ENCODE assay signal across 1 cellular context in the genomic region with DNA sequence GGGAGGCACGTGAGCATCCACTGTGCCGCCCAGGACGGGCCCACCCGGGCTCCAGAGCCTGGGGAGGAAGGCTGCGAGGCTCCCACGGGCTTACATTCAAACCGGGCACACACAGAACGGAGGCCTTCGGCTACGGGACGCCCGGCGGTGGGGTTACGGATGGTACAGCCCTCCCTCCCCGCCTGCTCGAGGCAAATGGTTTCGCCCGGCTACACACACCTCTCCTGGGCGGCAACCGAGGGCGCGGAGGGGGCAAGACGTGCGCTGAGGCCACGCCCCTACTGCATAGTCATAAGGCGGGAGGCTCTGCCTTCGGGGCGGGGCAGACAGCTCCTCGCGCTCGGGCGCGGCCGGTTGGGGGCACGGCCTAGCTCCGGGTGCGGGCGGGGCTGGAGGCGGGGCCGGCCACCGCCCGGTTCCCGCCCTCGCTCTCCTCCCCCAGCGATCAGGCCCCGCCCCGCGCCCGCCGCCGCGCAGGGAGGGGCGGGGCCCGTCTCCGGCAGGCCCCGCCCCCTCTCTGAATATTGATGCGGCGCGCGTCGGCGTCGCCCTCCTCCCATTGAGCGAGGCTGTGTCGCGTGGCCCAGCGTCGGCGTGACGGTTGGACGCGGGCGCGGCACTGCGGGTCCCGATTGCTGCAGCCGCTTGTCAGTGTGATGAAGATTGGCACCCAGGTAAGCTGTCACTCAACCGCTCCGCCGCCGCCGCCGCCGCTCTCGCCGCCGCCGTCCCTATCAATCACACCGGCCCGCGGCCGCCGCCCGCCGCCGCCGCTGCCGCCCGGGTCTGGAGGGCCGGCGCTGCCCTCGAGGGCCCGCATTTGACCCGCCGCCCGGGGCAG.
A peak's percentile ranks its signal among the peaks of the same experiment; 100 is the strongest.
TF ChIP-seq lines count a peak whose summit lies in the region.

PKNOX1 (plus strand) TSS at position 572 of the 841 bp plus-strand sequence. CDS start 29,820 bp downstream, outside the sequence.

TF ChIP-seq in HepG2, 621 proteins besides CTCF, POLR2A, EP300 and RAD21 (continued from another document and continues in another):
- no peak for TF ChIP-seq ZSCAN22 (CRISPR knock-in tag; IDR thresholded peaks at IDR 0.05)
- TF ChIP-seq PHB2 (IDR thresholded peaks at IDR 0.05; ENCODE audit: partially characterized antibody): no peak
- no peak for TF ChIP-seq ZBTB1 (CRISPR knock-in tag; IDR thresholded peaks at IDR 0.05; ENCODE audit: borderline replicate concordance)
- TF ChIP-seq ZNF678 (CRISPR knock-in tag; IDR thresholded peaks at IDR 0.05): no peak
- TF ChIP-seq ZNF136 (CRISPR knock-in tag; IDR thresholded peaks at IDR 0.05; ENCODE audit: low read depth): no peak
- TF ChIP-seq ZNF768 (CRISPR knock-in tag; IDR thresholded peaks at IDR 0.05): peak; percentile 58; the same call in 1 of the 2 replicates
- no peak for TF ChIP-seq ZMYM2 (CRISPR knock-in tag; IDR thresholded peaks at IDR 0.05)
- TF ChIP-seq ZMYM3 (CRISPR knock-in tag; IDR thresholded peaks at IDR 0.05): 0 out of 2 replicates have a peak, but pooled peaks have one; percentile 49
- TF ChIP-seq ZNF792 (CRISPR knock-in tag; IDR thresholded peaks at IDR 0.05): no peak
- no peak for TF ChIP-seq ZNF75D (CRISPR knock-in tag; IDR thresholded peaks at IDR 0.05; ENCODE audit: borderline replicate concordance)
- TF ChIP-seq ZNF605 (CRISPR knock-in tag; IDR thresholded peaks at IDR 0.05): peak; percentile 61; the same call in 1 of the 2 replicates
- TF ChIP-seq, protein P1, sequence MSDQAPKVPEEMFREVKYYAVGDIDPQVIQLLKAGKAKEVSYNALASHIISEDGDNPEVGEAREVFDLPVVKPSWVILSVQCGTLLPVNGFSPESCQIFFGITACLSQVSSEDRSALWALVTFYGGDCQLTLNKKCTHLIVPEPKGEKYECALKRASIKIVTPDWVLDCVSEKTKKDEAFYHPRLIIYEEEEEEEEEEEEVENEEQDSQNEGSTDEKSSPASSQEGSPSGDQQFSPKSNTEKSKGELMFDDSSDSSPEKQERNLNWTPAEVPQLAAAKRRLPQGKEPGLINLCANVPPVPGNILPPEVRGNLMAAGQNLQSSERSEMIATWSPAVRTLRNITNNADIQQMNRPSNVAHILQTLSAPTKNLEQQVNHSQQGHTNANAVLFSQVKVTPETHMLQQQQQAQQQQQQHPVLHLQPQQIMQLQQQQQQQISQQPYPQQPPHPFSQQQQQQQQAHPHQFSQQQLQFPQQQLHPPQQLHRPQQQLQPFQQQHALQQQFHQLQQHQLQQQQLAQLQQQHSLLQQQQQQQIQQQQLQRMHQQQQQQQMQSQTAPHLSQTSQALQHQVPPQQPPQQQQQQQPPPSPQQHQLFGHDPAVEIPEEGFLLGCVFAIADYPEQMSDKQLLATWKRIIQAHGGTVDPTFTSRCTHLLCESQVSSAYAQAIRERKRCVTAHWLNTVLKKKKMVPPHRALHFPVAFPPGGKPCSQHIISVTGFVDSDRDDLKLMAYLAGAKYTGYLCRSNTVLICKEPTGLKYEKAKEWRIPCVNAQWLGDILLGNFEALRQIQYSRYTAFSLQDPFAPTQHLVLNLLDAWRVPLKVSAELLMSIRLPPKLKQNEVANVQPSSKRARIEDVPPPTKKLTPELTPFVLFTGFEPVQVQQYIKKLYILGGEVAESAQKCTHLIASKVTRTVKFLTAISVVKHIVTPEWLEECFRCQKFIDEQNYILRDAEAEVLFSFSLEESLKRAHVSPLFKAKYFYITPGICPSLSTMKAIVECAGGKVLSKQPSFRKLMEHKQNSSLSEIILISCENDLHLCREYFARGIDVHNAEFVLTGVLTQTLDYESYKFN (CRISPR knock-in tag; conservative IDR thresholded peaks at IDR 0.05): peak; percentile 12; the same call in 1 of the 2 replicates
- no peak for TF ChIP-seq TOE1 (CRISPR knock-in tag; IDR thresholded peaks at IDR 0.05)
- TF ChIP-seq, protein P2, sequence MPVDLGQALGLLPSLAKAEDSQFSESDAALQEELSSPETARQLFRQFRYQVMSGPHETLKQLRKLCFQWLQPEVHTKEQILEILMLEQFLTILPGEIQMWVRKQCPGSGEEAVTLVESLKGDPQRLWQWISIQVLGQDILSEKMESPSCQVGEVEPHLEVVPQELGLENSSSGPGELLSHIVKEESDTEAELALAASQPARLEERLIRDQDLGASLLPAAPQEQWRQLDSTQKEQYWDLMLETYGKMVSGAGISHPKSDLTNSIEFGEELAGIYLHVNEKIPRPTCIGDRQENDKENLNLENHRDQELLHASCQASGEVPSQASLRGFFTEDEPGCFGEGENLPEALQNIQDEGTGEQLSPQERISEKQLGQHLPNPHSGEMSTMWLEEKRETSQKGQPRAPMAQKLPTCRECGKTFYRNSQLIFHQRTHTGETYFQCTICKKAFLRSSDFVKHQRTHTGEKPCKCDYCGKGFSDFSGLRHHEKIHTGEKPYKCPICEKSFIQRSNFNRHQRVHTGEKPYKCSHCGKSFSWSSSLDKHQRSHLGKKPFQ (CRISPR knock-in tag; IDR thresholded peaks at IDR 0.05; ENCODE audit: insufficient replicate concordance): no peak
- no peak for TF ChIP-seq ATRX (CRISPR knock-in tag; IDR thresholded peaks at IDR 0.05; ENCODE audit: borderline replicate concordance)
- no peak for TF ChIP-seq KLF16 (CRISPR knock-in tag; IDR thresholded peaks at IDR 0.05)
- no peak for TF ChIP-seq ZNF589 (CRISPR knock-in tag; conservative IDR thresholded peaks at IDR 0.05)
- no peak for TF ChIP-seq YY1 (IDR thresholded peaks at IDR 0.05; ENCODE audit: insufficient read depth, insufficient replicate concordance, low read depth, low read length)
- TF ChIP-seq ZNF772 (CRISPR knock-in tag; IDR thresholded peaks at IDR 0.05): peak; percentile 77; the same call in 1 of the 2 replicates
- TF ChIP-seq HIC2 (CRISPR knock-in tag; IDR thresholded peaks at IDR 0.05; ENCODE audit: low read depth): no peak
- peak; percentile 82; the same call in 1 of the 2 replicates for TF ChIP-seq ZNF563 (CRISPR knock-in tag; IDR thresholded peaks at IDR 0.05)
- TF ChIP-seq BRCA1 (CRISPR knock-in tag; IDR thresholded peaks at IDR 0.05): no peak
- TF ChIP-seq ZNF512 (CRISPR knock-in tag; IDR thresholded peaks at IDR 0.05): no peak
- no peak for TF ChIP-seq MYNN (CRISPR knock-in tag; IDR thresholded peaks at IDR 0.05; ENCODE audit: low read depth)
- peak; percentile 75 for TF ChIP-seq HNRNPLL (IDR thresholded peaks at IDR 0.05; ENCODE audit: low read depth, low read length, poor library complexity, severe bottlenecking)
- TF ChIP-seq MNT (IDR thresholded peaks at IDR 0.05): no peak
- no peak for TF ChIP-seq KDM6A (CRISPR knock-in tag; IDR thresholded peaks at IDR 0.05; ENCODE audit: low read depth)
- TF ChIP-seq ZNF550 (CRISPR knock-in tag; IDR thresholded peaks at IDR 0.05; ENCODE audit: borderline replicate concordance): no peak
- TF ChIP-seq, protein P3, sequence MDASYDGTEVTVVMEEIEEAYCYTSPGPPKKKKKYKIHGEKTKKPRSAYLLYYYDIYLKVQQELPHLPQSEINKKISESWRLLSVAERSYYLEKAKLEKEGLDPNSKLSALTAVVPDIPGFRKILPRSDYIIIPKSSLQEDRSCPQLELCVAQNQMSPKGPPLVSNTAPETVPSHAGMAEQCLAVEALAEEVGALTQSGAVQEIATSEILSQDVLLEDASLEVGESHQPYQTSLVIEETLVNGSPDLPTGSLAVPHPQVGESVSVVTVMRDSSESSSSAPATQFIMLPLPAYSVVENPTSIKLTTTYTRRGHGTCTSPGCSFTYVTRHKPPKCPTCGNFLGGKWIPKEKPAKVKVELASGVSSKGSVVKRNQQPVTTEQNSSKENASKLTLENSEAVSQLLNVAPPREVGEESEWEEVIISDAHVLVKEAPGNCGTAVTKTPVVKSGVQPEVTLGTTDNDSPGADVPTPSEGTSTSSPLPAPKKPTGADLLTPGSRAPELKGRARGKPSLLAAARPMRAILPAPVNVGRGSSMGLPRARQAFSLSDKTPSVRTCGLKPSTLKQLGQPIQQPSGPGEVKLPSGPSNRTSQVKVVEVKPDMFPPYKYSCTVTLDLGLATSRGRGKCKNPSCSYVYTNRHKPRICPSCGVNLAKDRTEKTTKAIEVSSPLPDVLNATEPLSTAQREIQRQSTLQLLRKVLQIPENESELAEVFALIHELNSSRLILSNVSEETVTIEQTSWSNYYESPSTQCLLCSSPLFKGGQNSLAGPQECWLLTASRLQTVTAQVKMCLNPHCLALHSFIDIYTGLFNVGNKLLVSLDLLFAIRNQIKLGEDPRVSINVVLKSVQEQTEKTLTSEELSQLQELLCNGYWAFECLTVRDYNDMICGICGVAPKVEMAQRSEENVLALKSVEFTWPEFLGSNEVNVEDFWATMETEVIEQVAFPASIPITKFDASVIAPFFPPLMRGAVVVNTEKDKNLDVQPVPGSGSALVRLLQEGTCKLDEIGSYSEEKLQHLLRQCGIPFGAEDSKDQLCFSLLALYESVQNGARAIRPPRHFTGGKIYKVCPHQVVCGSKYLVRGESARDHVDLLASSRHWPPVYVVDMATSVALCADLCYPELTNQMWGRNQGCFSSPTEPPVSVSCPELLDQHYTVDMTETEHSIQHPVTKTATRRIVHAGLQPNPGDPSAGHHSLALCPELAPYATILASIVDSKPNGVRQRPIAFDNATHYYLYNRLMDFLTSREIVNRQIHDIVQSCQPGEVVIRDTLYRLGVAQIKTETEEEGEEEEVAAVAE (CRISPR knock-in tag; IDR thresholded peaks at IDR 0.05; ENCODE audit: borderline replicate concordance): no peak
- TF ChIP-seq ZFP36L2 (CRISPR knock-in tag; IDR thresholded peaks at IDR 0.05): no peak
- peak; percentile 88 for TF ChIP-seq NFYB (CRISPR knock-in tag; IDR thresholded peaks at IDR 0.05)
- no peak for TF ChIP-seq ZNF142 (CRISPR knock-in tag; IDR thresholded peaks at IDR 0.05)
- TF ChIP-seq PAX8 (CRISPR knock-in tag; IDR thresholded peaks at IDR 0.05; ENCODE audit: borderline replicate concordance): no peak
- no peak for TF ChIP-seq ZBTB7A (CRISPR knock-in tag; IDR thresholded peaks at IDR 0.05)
- 0 out of 2 replicates have a peak, but pooled peaks have one; percentile 36 for TF ChIP-seq ZFP82 (CRISPR knock-in tag; IDR thresholded peaks at IDR 0.05; ENCODE audit: borderline replicate concordance)
